In the genomic region with DNA sequence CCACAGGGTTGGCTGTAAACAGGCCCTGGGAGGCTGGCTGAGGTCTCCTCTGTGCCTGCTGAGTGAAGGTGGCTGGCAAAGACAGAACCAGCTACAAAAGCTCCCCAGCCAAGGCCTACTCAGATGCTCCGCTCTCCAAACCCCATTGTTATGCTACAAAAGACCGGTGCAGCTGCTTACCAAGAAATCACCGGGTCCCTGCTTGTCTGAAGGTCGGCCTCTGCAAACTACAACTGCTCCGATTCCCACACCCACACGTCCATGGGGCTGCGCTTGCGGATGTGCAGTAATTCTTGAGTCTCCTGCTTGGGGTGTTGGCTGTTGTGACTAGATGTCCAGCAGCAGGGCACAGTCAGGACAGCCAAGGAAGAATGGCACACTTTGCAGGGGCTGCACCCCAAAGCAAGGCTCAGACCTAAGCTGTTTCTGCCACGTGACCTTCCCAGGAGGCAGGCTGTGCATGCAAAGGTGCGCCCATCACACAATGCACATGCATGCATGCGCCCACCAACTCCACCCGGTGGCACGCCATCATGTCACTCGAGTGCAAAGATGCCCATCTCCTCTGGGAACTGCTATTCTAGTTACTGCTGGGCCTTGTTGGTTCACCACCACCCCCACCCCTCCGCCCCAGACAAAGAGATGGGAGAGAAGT, we compare ENCODE assay signal across 26 cellular contexts.
A peak's percentile ranks its signal among the peaks of the same experiment; 100 is the strongest.
DNase-seq lines count a peak whose midpoint lies in the region; ATAC-seq, FAIRE-seq and TF ChIP-seq lines count a peak whose summit lies in the region.
"Had no signal": no experiment of that assay in that cellular context is flagged by ENCODE, and none has a peak within 500 bp of the region (broad histone marks: within the 10 kb centered on the region; RNA-seq: fewer than 3 reads in every experiment).

No MANE protein-coding gene starts in this region.

- H3K27me3 Mint-ChIP-seq in GM23338 (ENCODE audit: insufficient read depth, low read depth, poor library complexity), result peaks cover 12% of the 10 kb centered on the region
- H3K27me3 Mint-ChIP-seq: CD4-positive, alpha-beta T cell had no signal

- H3K27ac ChIP-seq in GM23338 (ENCODE audit: low read depth), result no peak overlapping the region
- no peak overlapping the region for H3K27ac ChIP-seq in IMR-90 (ENCODE audit: insufficient read depth, low read length)
- no peak overlapping the region for H3K27ac ChIP-seq in sigmoid colon
- H3K27ac ChIP-seq in Karpas-422 (ENCODE audit: low read length), result no peak overlapping the region
- H3K27ac ChIP-seq: HL-60, RWPE1 had no signal

- no peaks in the 10 kb centered on the region for H3K9me3 Mint-ChIP-seq in GM23338
- H3K9me3 Mint-ChIP-seq: CD4-positive, alpha-beta T cell had no signal

- H2AK9ac ChIP-seq in IMR-90 (replicated peaks; ENCODE audit: low read depth, low read length, poor library complexity), result no peak overlapping the region

- H3K4me1 ChIP-seq in GM23338 (ENCODE audit: insufficient read depth) (no peaks in the 10 kb centered on the region), IMR-90 (ENCODE audit: control insufficient read depth, insufficient read depth, low read length) (no peaks in the 10 kb centered on the region), sigmoid colon (no peaks in the 10 kb centered on the region), Karpas-422 (ENCODE audit: low read length) (no peaks in the 10 kb centered on the region)

- H4K8ac ChIP-seq in IMR-90 (ENCODE audit: low read depth in 2 of 2, low read length in 2 of 2), result no peak overlapping the region

- H3K4me1 Mint-ChIP-seq in GM23338, result no peaks in the 10 kb centered on the region

- no peak overlapping the region for H2BK20ac ChIP-seq in IMR-90 (ENCODE audit: low read depth, low read length)

- no peak overlapping the region for H2BK120ac ChIP-seq in IMR-90 (ENCODE audit: low read depth, low read length)

- intact Hi-C loops in IMR-90 (cut with micrococcal nuclease), result no loop called here
- intact Hi-C loops in sigmoid colon (cut with DNase I), result no loop called here

- CTCF ChIA-PET in IMR-90 (lab: Yijun Ruan, JAX), result no interaction called here

- no peak overlapping the region for H3K18ac ChIP-seq in IMR-90 (ENCODE audit: low read depth, low read length)

- no peaks in the 10 kb centered on the region for H3K79me2 ChIP-seq in GM23338 (replicated peaks; ENCODE audit: insufficient read depth)
- no peaks in the 10 kb centered on the region for H3K79me2 ChIP-seq in Karpas-422 (ENCODE audit: low read length)

- no peak overlapping the region for H3K4me3 Mint-ChIP-seq in GM23338
- H3K4me3 Mint-ChIP-seq: CD4-positive, alpha-beta T cell; HFFc6 had no signal

- TF ChIP-seq RAD21 in IMR-90 (IDR thresholded peaks at IDR 0.05; ENCODE audit: low read length), result no peak

- no peak overlapping the region for H4K5ac ChIP-seq in IMR-90 (ENCODE audit: low read depth, low read length)

- peak; percentile 43 for ATAC-seq in GM23338
- ATAC-seq in IMR-90 (ENCODE audit: low read depth), result no peak
- ATAC-seq: GM12878 had no signal

- no peaks in the 10 kb centered on the region for H3K36me3 Mint-ChIP-seq in GM23338 (ENCODE audit: low read depth)

- H3K4me3 ChIP-seq in GM23338 (no peak overlapping the region), IMR-90 (ENCODE audit: insufficient read depth, low read depth, low read length) (no peak overlapping the region), sigmoid colon (no peak overlapping the region), Karpas-422 (ENCODE audit: low read length) (no peak overlapping the region)
- H3K4me3 ChIP-seq: GM12878 had no signal

- H3K4ac ChIP-seq in IMR-90 (ENCODE audit: low read depth, low read length), result no peak overlapping the region

- FAIRE-seq in GM12892 (lab: Jason Lieb, UNC) (no peak), urothelium cell line (lab: Jason Lieb, UNC) (no peak)
- FAIRE-seq: GM12878, HepG2 had no signal

- H3K79me1 ChIP-seq in IMR-90 (ENCODE audit: low read depth in 1 of 2, low read length in 2 of 2), result no peaks in the 10 kb centered on the region

- no peak overlapping the region for H2AK5ac ChIP-seq in IMR-90 (ENCODE audit: low read depth, low read length)

- H4K20me1 ChIP-seq in GM23338 (replicated peaks; ENCODE audit: insufficient read depth) (no peaks in the 10 kb centered on the region), IMR-90 (ENCODE audit: insufficient read depth, low read length) (no peaks in the 10 kb centered on the region), Karpas-422 (ENCODE audit: insufficient read depth, low read depth, low read length) (no peaks in the 10 kb centered on the region)

- H2AFZ ChIP-seq in GM23338 (no peak overlapping the region), IMR-90 (replicated peaks; ENCODE audit: low read length, poor library complexity) (peak overlapping the region; percentile 51), Karpas-422 (ENCODE audit: low read length) (no peak overlapping the region)

- TF ChIP-seq CTCF in GM23338 (conservative IDR thresholded peaks at IDR 0.05; ENCODE audit: low read depth in 2 of 2), result no peak
- no peak for TF ChIP-seq CTCF in IMR-90 (conservative IDR thresholded peaks at IDR 0.05; ENCODE audit: low read depth, low read length)
- no peak for TF ChIP-seq CTCF in sigmoid colon (IDR thresholded peaks at IDR 0.05)

- no peaks in the 10 kb centered on the region for H3K9me1 ChIP-seq in IMR-90 (ENCODE audit: insufficient read depth, low read length)

- no TSS peak for BruUV-seq in IMR-90 (replicated peaks; lab: Mats Ljungman, UMichigan)

- no peak overlapping the region for H3K27ac Mint-ChIP-seq in GM23338
- H3K27ac Mint-ChIP-seq: CD4-positive, alpha-beta T cell had no signal

- no peak overlapping the region for H2BK5ac ChIP-seq in IMR-90 (ENCODE audit: low read depth, low read length, poor library complexity, severe bottlenecking)

- H3K9ac ChIP-seq in IMR-90 (ENCODE audit: low read depth, low read length), result no peak overlapping the region
- H3K9ac ChIP-seq in Karpas-422 (ENCODE audit: low read length), result no peak overlapping the region

- dilution Hi-C loops in IMR-90 (cut with HindIII; ENCODE audit: low sequenced_read_pairs, unreplicated experiment), result no loop called here

- H3K23ac ChIP-seq in IMR-90 (ENCODE audit: low read depth, low read length), result no peak overlapping the region

- in situ Hi-C loops in IMR-90 (cut with MboI; ENCODE audit: low sequenced_read_pairs), result no loop called here

- no peaks in the 10 kb centered on the region for H3K27me3 ChIP-seq in GM23338 (ENCODE audit: insufficient read depth)
- H3K27me3 ChIP-seq in IMR-90 (ENCODE audit: control insufficient read depth, insufficient read depth, low read length), result no peaks in the 10 kb centered on the region
- no peaks in the 10 kb centered on the region for H3K27me3 ChIP-seq in sigmoid colon
- H3K27me3 ChIP-seq in Karpas-422 (ENCODE audit: low read length), result no peaks in the 10 kb centered on the region

- POLR2A ChIA-PET in IMR-90 (lab: Charles Lee; ENCODE audit: unreplicated experiment), result no interaction called here

- peaks cover 14% of the 10 kb centered on the region for H3K9me3 ChIP-seq in IMR-90 (ENCODE audit: control insufficient read depth, insufficient read depth, low read length)
- no peaks in the 10 kb centered on the region for H3K9me3 ChIP-seq in sigmoid colon
- no peaks in the 10 kb centered on the region for H3K9me3 ChIP-seq in Karpas-422 (ENCODE audit: low read length)

- TF ChIP-seq POLR2A in IMR-90 (IDR thresholded peaks at IDR 0.05; ENCODE audit: low read depth, low read length), result no peak
- TF ChIP-seq POLR2A in sigmoid colon (IDR thresholded peaks at IDR 0.05), result no peak
- TF ChIP-seq POLR2A in GM12892 (IDR thresholded peaks at IDR 0.05; ENCODE audit: low read depth, low read length), result no peak

- no peaks in the 10 kb centered on the region for H3F3A ChIP-seq in GM23338 (replicated peaks; ENCODE audit: low read depth)

- no peak overlapping the region for H2BK15ac ChIP-seq in IMR-90 (ENCODE audit: low read depth, low read length)

- H3K36me3 ChIP-seq in GM23338 (ENCODE audit: insufficient read depth) (no peaks in the 10 kb centered on the region), IMR-90 (ENCODE audit: control insufficient read depth, insufficient read depth, low read length) (no peaks in the 10 kb centered on the region), sigmoid colon (no peaks in the 10 kb centered on the region), Karpas-422 (ENCODE audit: insufficient read depth, low read length) (no peaks in the 10 kb centered on the region)

- H4K91ac ChIP-seq in IMR-90 (ENCODE audit: insufficient read depth, low read depth, low read length), result no peak overlapping the region

- H3K14ac ChIP-seq in IMR-90 (replicated peaks; ENCODE audit: low read depth, low read length), result no peak overlapping the region

- DNase-seq in GM23338 (ENCODE audit: low spot score) (no peak), IMR-90 (no peak), mesenteric fat pad (ENCODE audit: low spot score) (peak; percentile 86), sigmoid colon (peak; percentile 19), Karpas-422 (no peak), GM12892 (ENCODE audit: insufficient read length) (no peak), urothelium cell line (ENCODE audit: low spot score) (no peak)
- DNase-seq: CD4-positive, alpha-beta T cell; COR-L47; DMS79; H7; KG1; NCI-H1092 treated with DMSO at 0.1 percent for 48 hours; NCI-H1436 treated with DMSO at 0.1 percent for 48 hours; NCI-H2029; NCI-H2171; NCI-H345; NCI-H524; NCI-H774; NK-92 treated with Interleukin-12 subunit alpha and Interleukin-12 subunit beta, amount 100 ng/mL, for 24 hours; SHP77 treated with DMSO at 0.1 percent for 48 hours had no signal

- TF ChIP-seq EP300 in sigmoid colon (IDR thresholded peaks at IDR 0.05), result no peak

- no peak overlapping the region for H3K56ac ChIP-seq in IMR-90 (ENCODE audit: extremely low read depth, insufficient read depth, low read length)

- no peak overlapping the region for H3K4me2 ChIP-seq in GM23338
- no peak overlapping the region for H3K4me2 ChIP-seq in IMR-90 (ENCODE audit: low read depth, low read length)
- H3K4me2 ChIP-seq in Karpas-422 (ENCODE audit: low read depth, low read length, poor library complexity, severe bottlenecking), result no peak overlapping the region

- no peaks in the 10 kb centered on the region for H3K9me2 ChIP-seq in GM23338 (ENCODE audit: insufficient read depth)
- H3K9me2 ChIP-seq in Karpas-422 (replicated peaks; ENCODE audit: insufficient read depth, low read length), result no peaks in the 10 kb centered on the region

- WGBS in IMR-90 (ENCODE audit: extremely low coverage in 2 of 2, insufficient read length in 1 of 2), 2 experiments, result no CpG with 5 or more reads among the region's 15 CpGs
- WGBS in sigmoid colon, 2 donors, result 88 to 92% methylated on average over 15 of the region's 15 CpGs

TF ChIP-seq in IMR-90, 13 proteins besides CTCF, POLR2A, EP300 and RAD21 (continues in another document):
- TF ChIP-seq, protein P1, sequence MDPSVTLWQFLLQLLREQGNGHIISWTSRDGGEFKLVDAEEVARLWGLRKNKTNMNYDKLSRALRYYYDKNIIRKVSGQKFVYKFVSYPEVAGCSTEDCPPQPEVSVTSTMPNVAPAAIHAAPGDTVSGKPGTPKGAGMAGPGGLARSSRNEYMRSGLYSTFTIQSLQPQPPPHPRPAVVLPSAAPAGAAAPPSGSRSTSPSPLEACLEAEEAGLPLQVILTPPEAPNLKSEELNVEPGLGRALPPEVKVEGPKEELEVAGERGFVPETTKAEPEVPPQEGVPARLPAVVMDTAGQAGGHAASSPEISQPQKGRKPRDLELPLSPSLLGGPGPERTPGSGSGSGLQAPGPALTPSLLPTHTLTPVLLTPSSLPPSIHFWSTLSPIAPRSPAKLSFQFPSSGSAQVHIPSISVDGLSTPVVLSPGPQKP (IDR thresholded peaks at IDR 0.05; ENCODE audit: borderline replicate concordance, low read depth, low read length), result no peak
- no peak for TF ChIP-seq CHD1 (IDR thresholded peaks at IDR 0.05; ENCODE audit: low read depth, low read length)

Comparison
In these comparisons a context has a peak if more than half of its experiments do, and no peak if none do; other contexts are left out.
1. DNase-seq: peak in mesenteric fat pad (single experiment) and sigmoid colon (single experiment); none in GM23338 (single experiment), IMR-90 (single experiment), Karpas-422 (single experiment), GM12892 (single experiment) and urothelium cell line (single experiment).